Comparison of ENCODE assay signal across 20 cellular contexts in the genomic region with DNA sequence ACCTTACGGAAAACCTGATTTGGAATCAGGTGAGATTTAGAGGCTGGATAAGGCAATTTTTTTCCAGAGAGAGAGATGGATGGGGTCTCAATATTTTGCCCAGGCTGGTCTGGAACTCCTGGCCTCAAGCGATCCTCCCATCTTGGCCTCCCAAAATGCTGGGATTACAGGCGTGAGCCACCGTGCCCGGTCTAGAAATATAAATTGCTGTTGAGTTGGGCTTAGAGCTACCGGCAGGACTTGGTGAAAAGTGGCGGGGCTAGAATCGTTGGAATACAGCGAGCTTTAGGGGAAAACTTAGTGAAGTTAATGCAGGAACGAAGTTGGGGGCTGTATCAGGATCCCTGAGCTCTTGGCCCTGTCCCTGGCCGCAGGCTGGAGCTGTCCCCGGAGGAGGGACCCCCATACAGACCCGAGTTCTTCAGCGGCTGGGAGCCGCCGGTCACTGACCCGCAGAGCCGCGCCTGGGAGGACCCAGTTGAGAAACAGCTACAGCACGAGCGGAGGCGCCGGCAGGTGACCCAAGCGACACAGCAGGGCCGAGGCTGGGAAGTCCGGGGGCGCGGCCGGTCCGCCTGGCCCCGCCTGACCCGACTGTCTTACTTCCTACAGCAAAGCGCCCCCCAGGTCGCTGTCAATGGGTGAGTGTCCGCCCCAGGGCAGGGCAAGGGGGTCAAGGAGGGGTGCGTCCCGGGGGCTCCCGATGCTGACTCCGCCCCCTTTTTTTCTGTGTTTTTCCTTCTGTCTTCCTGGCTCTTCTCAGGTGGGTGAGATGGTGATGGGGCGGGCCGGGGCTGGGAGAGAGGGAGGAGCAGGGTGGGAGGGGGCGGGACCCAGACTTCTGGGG. TPM values are rescaled to one million over a fixed set of nuclear protein-coding genes. Genes with fewer than 3 reads are reported as not detected.
DNase-seq lines count a peak whose midpoint lies in the region; ATAC-seq and TF ChIP-seq lines count a peak whose summit lies in the region.
"Had no signal": no experiment of that assay in that cellular context is flagged by ENCODE, and none has a peak within 500 bp of the region (broad histone marks: within the 10 kb centered on the region; RNA-seq: fewer than 3 reads in every experiment).

No MANE protein-coding gene starts in this region.

- intact Hi-C loops in head of caudate nucleus (cut with DNase I), result no loop called here

- no peak for ATAC-seq in activated T-helper 17 cell treated with anti-CD3 and anti-CD28 coated beads, Interleukin-2, amount 50 U/mL, for 72 hours (replicated peaks)
- ATAC-seq in naive B cell (ENCODE audit: low read depth in 2 of 2), result no peak
- no peak for ATAC-seq in GM19351 (IDR thresholded peaks at IDR 0.05; ENCODE audit: unreplicated experiment)
- ATAC-seq: activated CD8-positive, alpha-beta memory T cell treated with anti-CD3 and anti-CD28 coated beads, Interleukin-2, amount 10 ng/mL, durations not matched to agents 7 days and 5 days; foreskin keratinocyte; HCT116 had no signal

- 0 out of 2 replicates have a peak overlapping the region, but pooled peaks have one; percentile 32 for H3K27ac ChIP-seq in 22Rv1
- H3K27ac ChIP-seq: foreskin keratinocyte, thyroid gland had no signal

- no peaks in the 10 kb centered on the region for H3K9me3 Mint-ChIP-seq in activated T-helper 17 cell treated with anti-CD3 and anti-CD28 coated beads, Interleukin-2, amount 50 U/mL, for 72 hours
- peaks cover 0 to 15% (median 6%) of the 10 kb centered on the region in 7 donors for H3K9me3 Mint-ChIP-seq in naive B cell
- H3K9me3 Mint-ChIP-seq: CD8-positive, alpha-beta T cell had no signal

- H3K27me3 Mint-ChIP-seq in activated T-helper 17 cell treated with anti-CD3 and anti-CD28 coated beads, Interleukin-2, amount 50 U/mL, for 72 hours, result peaks cover 25% of the 10 kb centered on the region
- peaks cover 60 to 86% (median 82%) of the 10 kb centered on the region in 3 donors for H3K27me3 Mint-ChIP-seq in naive B cell

- peak overlapping the region; percentile 77 for H3K4me3 Mint-ChIP-seq in activated T-helper 17 cell treated with anti-CD3 and anti-CD28 coated beads, Interleukin-2, amount 50 U/mL, for 72 hours
- H3K4me3 Mint-ChIP-seq in naive B cell, result peak overlapping the region in 7 of 8 donors; percentile 25 to 85 (median 71)

- H3K27ac Mint-ChIP-seq in activated T-helper 17 cell treated with anti-CD3 and anti-CD28 coated beads, Interleukin-2, amount 50 U/mL, for 72 hours, result no peak overlapping the region
- H3K27ac Mint-ChIP-seq in naive B cell, result peak overlapping the region in 1 of 6 donors; percentile 34
- H3K27ac Mint-ChIP-seq: CD8-positive, alpha-beta T cell; progenitor cell of endocrine pancreas had no signal

- no peak for TF ChIP-seq CTCF in 22Rv1 (IDR thresholded peaks at IDR 0.05)
- TF ChIP-seq CTCF in GM10266 (IDR thresholded peaks at IDR 0.05; ENCODE audit: control insufficient read depth, insufficient read depth, low read depth, missing control alignments), result no peak

- DNase-seq in ELF-1 (ENCODE audit: low read depth, low spot score) (peak; percentile 53), naive B cell (no peak), head of caudate nucleus (no peak), GM10266 (ENCODE audit: extremely low spot score) (no peak)
- no peak for DNase-seq in effector CD8-positive, alpha-beta T cell (lab: John Stamatoyannopoulos, UW)
- DNase-seq: amniotic stem cell, DMS79, foreskin keratinocyte, hypothalamus, mammary epithelial cell had no signal

- peaks cover 13% of the 10 kb centered on the region for H3K4me1 Mint-ChIP-seq in activated T-helper 17 cell treated with anti-CD3 and anti-CD28 coated beads, Interleukin-2, amount 50 U/mL, for 72 hours
- H3K4me1 Mint-ChIP-seq in naive B cell, result peaks cover 39 to 46% (median 46%) of the 10 kb centered on the region in 3 donors

- H3K36me3 Mint-ChIP-seq in activated T-helper 17 cell treated with anti-CD3 and anti-CD28 coated beads, Interleukin-2, amount 50 U/mL, for 72 hours (ENCODE audit: low read depth), result peaks cover 4% of the 10 kb centered on the region
- peaks cover 0 to 22% of the 10 kb centered on the region in 2 donors for H3K36me3 Mint-ChIP-seq in naive B cell
- H3K36me3 Mint-ChIP-seq: CD8-positive, alpha-beta T cell had no signal

RNA-seq across cellular contexts. Expression of a gene that starts 7.6 kb away (rescaled TPM):
- total RNA-seq in activated T-helper 17 cell treated with anti-CD3 and anti-CD28 coated beads, Interleukin-2, amount 50 U/mL, for 72 hours, result 1 to 10 TPM; 1.4 to 2.1 TPM
- not detected for polyA plus RNA-seq in naive B cell (ENCODE audit: low read depth in 6 of 6)

RNA-seq across cellular contexts. Expression of a gene that starts 20.3 kb away (rescaled TPM):
- total RNA-seq in activated T-helper 17 cell treated with anti-CD3 and anti-CD28 coated beads, Interleukin-2, amount 50 U/mL, for 72 hours, result 10 to 100 TPM; 20.4 to 25.0 TPM
- 10 to 100 TPM in 1 of 6 donors, 1 to 10 TPM in 5; 2.7 to 20.4 (median 8.4) TPM for polyA plus RNA-seq in naive B cell (ENCODE audit: low read depth in 6 of 6)

RNA-seq across cellular contexts. Expression of a gene that starts 34.2 kb away (rescaled TPM):
- 10 to 100 TPM; 74.5 to 94.8 TPM for total RNA-seq in activated T-helper 17 cell treated with anti-CD3 and anti-CD28 coated beads, Interleukin-2, amount 50 U/mL, for 72 hours
- 1 to 10 TPM; 1.0 to 8.1 (median 3.2) TPM for polyA plus RNA-seq in naive B cell (ENCODE audit: low read depth in 6 of 6)

RNA-seq across cellular contexts. Expression of a gene that starts 45.2 kb away (rescaled TPM):
- total RNA-seq in activated T-helper 17 cell treated with anti-CD3 and anti-CD28 coated beads, Interleukin-2, amount 50 U/mL, for 72 hours, result under 1 TPM; 0.13 to 0.69 TPM
- polyA plus RNA-seq in naive B cell (ENCODE audit: low read depth in 6 of 6), result 1 to 10 TPM in 1 of 6 donors, under 1 TPM in 4, not detected in 1; 0.13 to 2.1 (median 0.47) TPM
- total RNA-seq: dermis blood vessel endothelial cell, epithelial cell of proximal tubule had no signal
